1 cellular context compared by ENCODE assay signal in the genomic region with DNA sequence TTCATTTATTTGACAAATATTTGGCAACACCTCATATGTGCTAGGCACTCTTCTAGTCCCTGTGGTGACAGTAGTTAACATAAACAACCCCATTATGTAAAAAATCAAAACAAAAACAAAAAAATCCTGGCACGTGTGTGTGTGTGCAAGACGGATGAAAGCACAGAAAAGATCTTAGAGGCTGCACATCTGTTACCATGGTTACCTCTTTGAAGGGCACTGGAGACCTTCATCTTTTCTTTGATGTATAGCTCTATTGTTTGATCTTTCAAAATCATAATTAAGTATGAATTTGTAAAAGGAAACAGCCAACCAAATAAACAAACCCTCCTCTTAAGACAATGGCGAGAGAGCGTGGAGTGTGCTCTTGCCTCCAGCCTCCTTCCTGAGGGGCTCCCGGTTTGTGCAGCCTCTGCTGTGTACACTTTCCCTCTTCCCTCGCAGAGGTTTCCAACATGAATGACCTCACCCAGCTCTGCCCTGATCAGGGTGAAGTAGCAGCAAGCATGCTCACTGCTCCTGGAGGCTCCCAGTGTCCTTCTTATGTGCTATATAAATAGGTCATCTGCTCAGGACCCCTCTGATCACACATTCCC.
TF ChIP-seq lines count a peak whose summit lies in the region.

No MANE protein-coding gene starts in this region.

TF ChIP-seq in HepG2, 621 proteins besides CTCF, POLR2A, EP300 and RAD21:
- TF ChIP-seq ZNF569 (CRISPR knock-in tag; IDR thresholded peaks at IDR 0.05; ENCODE audit: borderline replicate concordance) (no peak), RFX1 (IDR thresholded peaks at IDR 0.05) (peak; percentile 26; the same call in 1 of the 2 replicates)
